Comparison of ENCODE assay signal across 1 cellular context in genomic region chr12:104506691-104507401, GRCh38.
TF ChIP-seq lines count a peak whose summit lies in the region.

No MANE protein-coding gene starts in this region.

TF ChIP-seq in GM23338, 12 proteins besides CTCF, POLR2A, EP300 and RAD21 (continued from another document):
- TF ChIP-seq ZNF462 (CRISPR knock-in tag; IDR thresholded peaks at IDR 0.05) = no peak
- TF ChIP-seq CREB1 (CRISPR knock-in tag; IDR thresholded peaks at IDR 0.05; ENCODE audit: low read depth) = no peak
